Comparison of ENCODE assay signal across 33 cellular contexts in the genomic region with DNA sequence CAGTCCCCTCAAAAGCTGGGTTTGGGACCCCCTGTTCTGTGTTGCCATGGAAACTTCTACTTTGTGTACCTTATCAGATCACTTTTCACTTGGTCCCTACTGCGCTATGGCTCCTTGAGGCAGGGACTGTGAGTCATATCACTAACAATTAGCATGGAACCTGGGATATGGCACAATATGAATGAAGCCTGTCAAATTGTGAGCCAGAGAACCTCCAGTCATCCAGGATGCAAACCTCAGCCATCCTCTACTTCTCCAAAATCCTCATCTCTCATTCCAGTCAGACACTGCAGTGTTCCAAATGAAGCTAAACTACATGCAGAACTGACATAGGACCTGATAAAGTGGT. TPM values are rescaled to one million over a fixed set of nuclear protein-coding genes. Genes with fewer than 3 reads are reported as not detected.
DNase-seq lines count a peak whose midpoint lies in the region; ATAC-seq and TF ChIP-seq lines count a peak whose summit lies in the region.
"Had no signal": no experiment of that assay in that cellular context is flagged by ENCODE, and none has a peak within 500 bp of the region (broad histone marks: within the 10 kb centered on the region; RNA-seq: fewer than 3 reads in every experiment).

No MANE protein-coding gene starts in this region.

- no peak for TF ChIP-seq POLR2A in breast epithelium (IDR thresholded peaks at IDR 0.05)
- TF ChIP-seq POLR2A in esophagus muscularis mucosa (IDR thresholded peaks at IDR 0.05; ENCODE audit: low read depth), result no peak

- H3K36me3 Mint-ChIP-seq in MCF 10A (ENCODE audit: insufficient read depth, unreplicated experiment), result no peaks in the 10 kb centered on the region
- peaks cover 3% of the 10 kb centered on the region for H3K36me3 Mint-ChIP-seq in osteocyte (ENCODE audit: unreplicated experiment)
- H3K36me3 Mint-ChIP-seq in Calu3 (ENCODE audit: insufficient read depth, unreplicated experiment), result no peaks in the 10 kb centered on the region
- H3K36me3 Mint-ChIP-seq in endodermal cell (ENCODE audit: low read depth), result no peaks in the 10 kb centered on the region
- H3K36me3 Mint-ChIP-seq: CD4-positive, CD25-positive, alpha-beta regulatory T cell had no signal

- H3K27me3 Mint-ChIP-seq in MCF 10A (ENCODE audit: insufficient read depth, unreplicated experiment) (no peaks in the 10 kb centered on the region), osteocyte (ENCODE audit: unreplicated experiment) (no peaks in the 10 kb centered on the region), Calu3 (ENCODE audit: unreplicated experiment) (peaks cover 29% of the 10 kb centered on the region), endodermal cell (ENCODE audit: insufficient read depth) (peaks cover 3% of the 10 kb centered on the region)
- H3K27me3 Mint-ChIP-seq: CD4-positive, CD25-positive, alpha-beta regulatory T cell; naive thymus-derived CD4-positive, alpha-beta T cell had no signal

- H3K9me3 Mint-ChIP-seq in MCF 10A (ENCODE audit: unreplicated experiment) (no peaks in the 10 kb centered on the region), osteocyte (ENCODE audit: unreplicated experiment) (peaks cover 5% of the 10 kb centered on the region), Calu3 (ENCODE audit: low read depth, unreplicated experiment) (no peaks in the 10 kb centered on the region), endodermal cell (peaks cover 10% of the 10 kb centered on the region)
- H3K9me3 Mint-ChIP-seq: activated T-cell treated with anti-CD3 and anti-CD28 coated beads, Interleukin-2, amount 50 U/mL, for 72 hours had no signal

- no peak for TF ChIP-seq CTCF in breast epithelium (IDR thresholded peaks at IDR 0.05)
- no peak for TF ChIP-seq CTCF in MCF 10A (IDR thresholded peaks at IDR 0.05; ENCODE audit: unreplicated experiment)
- no peak for TF ChIP-seq CTCF in esophagus muscularis mucosa (IDR thresholded peaks at IDR 0.05)
- no peak for TF ChIP-seq CTCF in osteocyte (IDR thresholded peaks at IDR 0.05)
- TF ChIP-seq CTCF in Calu3 (IDR thresholded peaks at IDR 0.05; ENCODE audit: unreplicated experiment), result no peak
- TF ChIP-seq CTCF in endodermal cell (conservative IDR thresholded peaks at IDR 0.05), result no peak

- ATAC-seq in HG02840 (IDR thresholded peaks at IDR 0.05; ENCODE audit: low FRiP score, unreplicated experiment), result no peak
- ATAC-seq: GM23338; left colon; naive thymus-derived CD4-positive, alpha-beta T cell; PC-3; Right ventricle myocardium inferior; upper lobe of right lung had no signal

- no TSS peak for BruUV-seq in MCF 10A (replicated peaks; lab: Mats Ljungman, UMichigan)
- BruUV-seq in Calu3 (replicated peaks; lab: Mats Ljungman, UMichigan), result no TSS peak

- H3K9ac ChIP-seq in endodermal cell (ENCODE audit: extremely low read depth, low read length, poor library complexity, severe bottlenecking), result no peak overlapping the region

- H3K4me3 Mint-ChIP-seq in MCF 10A (ENCODE audit: unreplicated experiment), result no peak overlapping the region
- no peak overlapping the region for H3K4me3 Mint-ChIP-seq in osteocyte (ENCODE audit: unreplicated experiment)
- no peak overlapping the region for H3K4me3 Mint-ChIP-seq in Calu3 (ENCODE audit: low read depth, unreplicated experiment)
- no peak overlapping the region for H3K4me3 Mint-ChIP-seq in endodermal cell
- H3K4me3 Mint-ChIP-seq: activated naive CD4-positive, alpha-beta T cell treated with anti-CD3 and anti-CD28 coated beads for 36 hours; GM23338; naive thymus-derived CD4-positive, alpha-beta T cell had no signal

- H3K4me1 Mint-ChIP-seq in MCF 10A (ENCODE audit: insufficient read depth, unreplicated experiment), result no peaks in the 10 kb centered on the region
- H3K4me1 Mint-ChIP-seq in osteocyte (ENCODE audit: unreplicated experiment), result peaks cover 14% of the 10 kb centered on the region
- no peaks in the 10 kb centered on the region for H3K4me1 Mint-ChIP-seq in Calu3 (ENCODE audit: low read depth, unreplicated experiment)
- H3K4me1 Mint-ChIP-seq in endodermal cell, result peaks cover 4% of the 10 kb centered on the region

- H3K27me3 ChIP-seq in breast epithelium (no peaks in the 10 kb centered on the region), esophagus muscularis mucosa (no peaks in the 10 kb centered on the region), endodermal cell (ENCODE audit: control insufficient read depth, insufficient read depth, low read length, poor library complexity, severe bottlenecking) (no peaks in the 10 kb centered on the region)
- H3K27me3 ChIP-seq: spleen, upper lobe of right lung had no signal

- POLR2A ChIA-PET in MCF 10A (lab: Yijun Ruan, JAX), result interaction anchor here (1.2 to 2.2 kb wide), 2 partner anchors 9 to 10 kb away, joined by 3 to 7 read pairs; no protein-coding TSS in a partner anchor

- H3K36me3 ChIP-seq in breast epithelium (no peaks in the 10 kb centered on the region), esophagus muscularis mucosa (no peaks in the 10 kb centered on the region), urinary bladder (ENCODE audit: insufficient read depth) (no peaks in the 10 kb centered on the region), endodermal cell (ENCODE audit: control insufficient read depth, insufficient read depth, low read length) (no peaks in the 10 kb centered on the region)
- H3K36me3 ChIP-seq: spleen, upper lobe of right lung had no signal

- DNase-seq in breast epithelium (ENCODE audit: low spot score in 2 of 2), result no peak
- DNase-seq in MCF 10A (ENCODE audit: unreplicated experiment), result no peak
- no peak for DNase-seq in esophagus muscularis mucosa (ENCODE audit: extremely low spot score)
- DNase-seq in osteocyte (ENCODE audit: extremely low spot score, unreplicated experiment), result no peak
- DNase-seq in Calu3, result no peak
- no peak for DNase-seq in endodermal cell
- DNase-seq: activated CD4-positive, alpha-beta T cell treated with anti-CD3 and anti-CD28 coated beads, Interleukin-2, amount 50 U/mL, for 1 hour; activated naive CD4-positive, alpha-beta T cell treated with anti-CD3 and anti-CD28 coated beads for 36 hours; activated T-cell treated with anti-CD3 and anti-CD28 coated beads, Interleukin-2, amount 50 U/mL, for 72 hours; amniotic stem cell; CD4-positive, CD25-positive, alpha-beta regulatory T cell; DMS 273 treated with DMSO at 0.1 percent for 48 hours; effector CD4-positive, alpha-beta T cell; EL; left colon; naive thymus-derived CD4-positive, alpha-beta T cell; NCI-H1092 treated with DMSO at 0.1 percent for 48 hours; NCI-H187; NCI-H2171; NCI-H510A treated with DMSO at 0.1 percent for 48 hours; nucleus accumbens; PC-3; spleen; substantia nigra; SW 1271; T1000; upper lobe of right lung had no signal

- H3K27ac ChIP-seq in breast epithelium (peak overlapping the region; percentile 81), esophagus muscularis mucosa (replicated peaks in 1 of 4) (peak overlapping the region; percentile 4 to 69 (median 39)), urinary bladder (ENCODE audit: low read depth) (peak overlapping the region; percentile 82), endodermal cell (ENCODE audit: low read depth, low read length) (no peak overlapping the region)
- H3K27ac ChIP-seq: 22Rv1, epithelial cell of prostate, upper lobe of right lung had no signal

- WGBS in esophagus muscularis mucosa, result 92% methylated on average over 1 of the region's 1 CpG
- WGBS in urinary bladder, result 72% methylated on average over 1 of the region's 1 CpG
- 93% methylated on average over 1 of the region's 1 CpG; no CpG with 5 or more reads in 1 of the 2 experiments for WGBS in endodermal cell (ENCODE audit: insufficient coverage in 1 of 2, insufficient read length in 1 of 2), 2 experiments

- CTCF ChIA-PET in MCF 10A (lab: Yijun Ruan, JAX), result interaction anchor here (1.0 kb wide), 1 partner anchor 9 kb away, joined by 3 read pairs; no protein-coding TSS in a partner anchor
- CTCF ChIA-PET in Calu3 (lab: Charles Lee), result no interaction called here

- no peaks in the 10 kb centered on the region for H3K9me3 ChIP-seq in breast epithelium
- H3K9me3 ChIP-seq in esophagus muscularis mucosa, result no peaks in the 10 kb centered on the region
- H3K9me3 ChIP-seq in endodermal cell (ENCODE audit: control insufficient read depth, low read length), result no peaks in the 10 kb centered on the region
- H3K9me3 ChIP-seq: spleen, upper lobe of right lung had no signal

- intact Hi-C loops in breast epithelium (cut with DNase I; ENCODE audit: low total_unique reads) (no loop called here), MCF 10A (cut with micrococcal nuclease) (no loop called here), esophagus muscularis mucosa (cut with DNase I) (no loop called here), Calu3 (cut with micrococcal nuclease; ENCODE audit: unreplicated experiment) (no loop called here)

- no peak overlapping the region for H3K27ac Mint-ChIP-seq in MCF 10A (ENCODE audit: low read depth, unreplicated experiment)
- peak overlapping the region; percentile 63 for H3K27ac Mint-ChIP-seq in osteocyte (ENCODE audit: unreplicated experiment)
- no peak overlapping the region for H3K27ac Mint-ChIP-seq in Calu3 (ENCODE audit: unreplicated experiment)
- H3K27ac Mint-ChIP-seq in endodermal cell, result no peak overlapping the region
- H3K27ac Mint-ChIP-seq: activated naive CD4-positive, alpha-beta T cell treated with anti-CD3 and anti-CD28 coated beads for 36 hours; GM23338 had no signal

- no peak for TF ChIP-seq EP300 in esophagus muscularis mucosa (IDR thresholded peaks at IDR 0.05)

- H3K4me3 ChIP-seq in breast epithelium, result no peak overlapping the region
- H3K4me3 ChIP-seq in esophagus muscularis mucosa, result no peak overlapping the region
- no peak overlapping the region for H3K4me3 ChIP-seq in urinary bladder (ENCODE audit: low read depth, low read length)
- H3K4me3 ChIP-seq in endodermal cell (ENCODE audit: low read length), result no peak overlapping the region
- H3K4me3 ChIP-seq: GM23338, spleen, upper lobe of right lung had no signal

- H3K4me1 ChIP-seq in breast epithelium (no peaks in the 10 kb centered on the region), esophagus muscularis mucosa (peaks cover 12 to 24% (median 16%) of the 10 kb centered on the region in 4 donors), urinary bladder (ENCODE audit: insufficient read depth) (no peaks in the 10 kb centered on the region), endodermal cell (ENCODE audit: control insufficient read depth, insufficient read depth, low read length) (no peaks in the 10 kb centered on the region)

RNA-seq across cellular contexts. Expression of gene CAPZB, which starts 11.2 kb away (rescaled TPM):
- total RNA-seq in breast epithelium (100 to 1,000 TPM; 112 to 114 (median 113) TPM), MCF 10A (2022) (252 and 259 TPM in 2 replicates), esophagus muscularis mucosa (100 to 1,000 TPM; 186 to 261 (median 203) TPM), osteocyte (403 and 412 TPM in 2 replicates), urinary bladder (77.1 TPM), Calu3 (2022) (198 and 207 TPM in 2 replicates), endodermal cell (100 to 1,000 TPM; 334 to 362 TPM)
- 372 TPM for polyA plus RNA-seq in urinary bladder
- polyA plus RNA-seq in endodermal cell (2013, experiment 1 of 2), result 254 TPM
- 240 TPM for polyA plus RNA-seq in endodermal cell (2013, experiment 2 of 2)
